Comparison of ENCODE assay signal across 8 cellular contexts in the genomic region with DNA sequence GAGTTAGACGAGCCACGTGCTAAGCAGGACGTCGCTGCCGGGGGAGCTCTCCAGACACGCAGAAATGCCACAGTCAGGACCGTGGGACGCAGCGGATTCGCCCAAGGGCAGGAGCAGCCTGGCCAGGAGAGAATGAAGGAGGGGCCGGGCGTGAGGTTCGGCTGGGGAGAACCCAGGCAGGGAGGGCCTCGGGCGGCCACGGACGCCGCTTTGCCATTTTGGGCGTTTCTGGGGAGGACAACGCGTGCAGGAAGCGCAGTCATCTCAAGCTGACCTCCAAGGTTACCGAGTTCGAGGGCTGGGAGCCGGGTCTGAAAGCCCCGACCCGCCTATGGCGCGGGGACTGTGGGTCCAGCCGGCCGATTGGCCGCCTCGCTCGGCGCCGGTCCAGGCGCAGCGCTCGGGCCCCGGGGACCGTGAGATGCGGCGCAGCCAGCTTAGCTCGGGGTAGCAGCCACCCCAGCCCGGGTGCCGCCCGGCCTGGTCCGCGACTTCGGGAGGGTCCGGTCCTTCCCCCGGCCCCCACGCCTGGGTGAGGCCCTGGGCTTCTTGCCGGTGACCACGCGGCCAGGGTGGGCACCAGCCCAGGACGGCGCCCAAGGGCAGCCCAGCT. TPM values are rescaled to one million over a fixed set of nuclear protein-coding genes. Genes with fewer than 3 reads are reported as not detected.
A peak's percentile ranks its signal among the peaks of the same experiment; 100 is the strongest.
DNase-seq lines count a peak whose midpoint lies in the region; ATAC-seq and TF ChIP-seq lines count a peak whose summit lies in the region.

No MANE protein-coding gene starts in this region.

- H3K36me3 Mint-ChIP-seq in stimulated activated naive B cell treated with anti-CD40 and anti-IgM and Interleukin-4, amounts not matched to agents 10 μg/mL and 1 μg/mL and 100 μg/mL, for 72 hours = peaks cover 21 to 37% of the 10 kb centered on the region in 2 donors

- peak; percentile 32 for DNase-seq in G401 (ENCODE audit: low spot score)
- no peak for DNase-seq in RWPE2 (ENCODE audit: low spot score)
- DNase-seq in breast epithelium (ENCODE audit: low spot score in 2 of 2) = peak; percentile 64 to 71
- peak; percentile 36 for DNase-seq in stimulated activated naive B cell treated with anti-CD40 and anti-IgM and Interleukin-4, amounts not matched to agents 10 μg/mL and 1 μg/mL and 100 μg/mL, for 72 hours
- DNase-seq in SHP77 treated with DMSO at 0.1 percent for 48 hours (lab: John Stamatoyannopoulos, UW) = no peak
- no peak for DNase-seq in NCI-H187 (lab: John Stamatoyannopoulos, UW)

- H3K9me3 Mint-ChIP-seq in stimulated activated naive B cell treated with anti-CD40 and anti-IgM and Interleukin-4, amounts not matched to agents 10 μg/mL and 1 μg/mL and 100 μg/mL, for 72 hours = no peaks in the 10 kb centered on the region

- TF ChIP-seq CTCF in RWPE2 (IDR thresholded peaks at IDR 0.05; ENCODE audit: poor library complexity, severe bottlenecking) = no peak
- TF ChIP-seq CTCF in breast epithelium (IDR thresholded peaks at IDR 0.05) = peak in 1 of 3 donors; percentile 7

- ATAC-seq in HG02840 (IDR thresholded peaks at IDR 0.05; ENCODE audit: low FRiP score, unreplicated experiment) (peak; percentile 19), RWPE2 (ENCODE audit: low read depth) (peak; percentile 2; the same call in 2 of the 3 replicates)
- peak; percentile 1 for ATAC-seq in stimulated activated naive B cell treated with anti-CD40 and anti-IgM and Interleukin-4, amounts not matched to agents 10 μg/mL and 1 μg/mL and 100 μg/mL, for 72 hours (replicated peaks)

- H3K4me3 Mint-ChIP-seq in stimulated activated naive B cell treated with anti-CD40 and anti-IgM and Interleukin-4, amounts not matched to agents 10 μg/mL and 1 μg/mL and 100 μg/mL, for 72 hours = peak overlapping the region; percentile 90 to 98

- TF ChIP-seq POLR2A in breast epithelium (IDR thresholded peaks at IDR 0.05) = no peak

- peak overlapping the region; percentile 99 for H3K27ac Mint-ChIP-seq in stimulated activated naive B cell treated with anti-CD40 and anti-IgM and Interleukin-4, amounts not matched to agents 10 μg/mL and 1 μg/mL and 100 μg/mL, for 72 hours

- no peaks in the 10 kb centered on the region for H3K27me3 ChIP-seq in RWPE2 (ENCODE audit: insufficient read depth, poor library complexity, severe bottlenecking)
- H3K27me3 ChIP-seq in breast epithelium = no peaks in the 10 kb centered on the region
- no peaks in the 10 kb centered on the region for H3K27me3 ChIP-seq in layer of hippocampus (ENCODE audit: control insufficient read depth, insufficient read depth, low read length)

- H3K9me3 ChIP-seq in RWPE2 (ENCODE audit: severe bottlenecking) (no peaks in the 10 kb centered on the region), breast epithelium (no peaks in the 10 kb centered on the region)

- in situ Hi-C loops in G401 (cut with HindIII; ENCODE audit: low sequenced_read_pairs) = no loop called here

- H3K36me3 ChIP-seq in RWPE2 (ENCODE audit: low read depth) = peaks cover 11% of the 10 kb centered on the region
- no peaks in the 10 kb centered on the region for H3K36me3 ChIP-seq in breast epithelium

- H3K4me3 ChIP-seq in RWPE2 (ENCODE audit: severe bottlenecking) (peak overlapping the region; percentile 66), breast epithelium (peak overlapping the region; percentile 77 to 85 (median 85))

- H3K4me1 Mint-ChIP-seq in stimulated activated naive B cell treated with anti-CD40 and anti-IgM and Interleukin-4, amounts not matched to agents 10 μg/mL and 1 μg/mL and 100 μg/mL, for 72 hours = peaks cover 45 to 58% of the 10 kb centered on the region in 2 donors

- no peaks in the 10 kb centered on the region for H3K27me3 Mint-ChIP-seq in stimulated activated naive B cell treated with anti-CD40 and anti-IgM and Interleukin-4, amounts not matched to agents 10 μg/mL and 1 μg/mL and 100 μg/mL, for 72 hours

- H3K27ac ChIP-seq in RWPE2 (ENCODE audit: poor library complexity, severe bottlenecking) = peak overlapping the region; percentile 83
- peak overlapping the region; percentile 91 to 94 for H3K27ac ChIP-seq in breast epithelium
- peak overlapping the region; percentile 89 for H3K27ac ChIP-seq in layer of hippocampus (ENCODE audit: low read depth, low read length)

- intact Hi-C loops in breast epithelium (cut with DNase I; ENCODE audit: low total_unique reads) = loop anchor here (2.0 kb wide), 1 partner anchor 31 kb away; no protein-coding TSS in a partner anchor

- H3K4me1 ChIP-seq in RWPE2 (ENCODE audit: insufficient read depth, poor library complexity, severe bottlenecking) = peaks cover 30% of the 10 kb centered on the region
- peaks cover 3 to 14% of the 10 kb centered on the region in 2 donors for H3K4me1 ChIP-seq in breast epithelium

RNA-seq across cellular contexts. Expression of gene MAN1B1, which starts 0.8 kb away (rescaled TPM):
- total RNA-seq in G401 (2014; rRNA removed; shearing (Covaris generic)) = 67.0 and 73.9 TPM in 2 replicates
- total RNA-seq in breast epithelium = 10 to 100 TPM; 50.1 to 62.8 (median 50.8) TPM

RNA-seq across cellular contexts. Expression of gene UAP1L1, which starts 8.7 kb away (rescaled TPM):
- 28.9 and 34.7 TPM in 2 replicates for total RNA-seq in G401 (2014; rRNA removed; shearing (Covaris generic))
- total RNA-seq in breast epithelium = 10 to 100 TPM in 1 of 3 donors, 1 to 10 TPM in 2; 6.7 to 12.0 (median 6.9) TPM

RNA-seq across cellular contexts. Expression of gene SAPCD2, which starts 15.7 kb away (rescaled TPM):
- total RNA-seq in G401 (2014; rRNA removed; shearing (Covaris generic)) = 62.9 and 63.5 TPM in 2 replicates
- total RNA-seq in breast epithelium = 1 to 10 TPM in 2 of 3 donors, under 1 TPM in 1; 0.96 to 2.9 (median 2.8) TPM

RNA-seq across cellular contexts. Expression of gene DPP7, which starts 28.5 kb away (rescaled TPM):
- 1.2 and 3.0 TPM in 2 replicates for total RNA-seq in G401 (2014; rRNA removed; shearing (Covaris generic))
- total RNA-seq in breast epithelium = 100 to 1,000 TPM; 115 to 137 (median 132) TPM

RNA-seq across cellular contexts. Expression of gene ENTPD2, which starts 32.2 kb away (rescaled TPM):
- not detected in 2 replicates for total RNA-seq in G401 (2014; rRNA removed; shearing (Covaris generic))
- 1 to 10 TPM in 2 of 3 donors, under 1 TPM in 1; 0.16 to 6.7 (median 3.6) TPM for total RNA-seq in breast epithelium

Comparison
In these comparisons a context has a peak if more than half of its experiments do, and no peak if none do; other contexts are left out.
1. DNase-seq: peak in G401 (single experiment), breast epithelium (2 of 2) and stimulated activated naive B cell treated with anti-CD40 and anti-IgM and Interleukin-4, amounts not matched to agents 10 μg/mL and 1 μg/mL and 100 μg/mL, for 72 hours (single experiment); none in RWPE2 (single experiment), SHP77 treated with DMSO at 0.1 percent for 48 hours (single experiment) and NCI-H187 (0 of 2).
2. RNA of gene SAPCD2, which starts 15.7 kb away (total RNA-seq): 62.9 to 63.5 TPM in G401; 0.96 to 2.9 TPM in breast epithelium; every median in the first group is over 10 times any median in the second.
3. Peak in every context shown above with its lines, with median percentiles within 50 percentile points of each other: ATAC-seq and H3K27ac ChIP-seq.